ENCODE assay signal across 1 cellular context in genomic region chr13:40667622-40667978, GRCh38.
TF ChIP-seq lines count a peak whose summit lies in the region.

No MANE protein-coding gene starts in this region.

TF ChIP-seq in SK-N-SH, 30 proteins besides CTCF, POLR2A, EP300 and RAD21 (continued from another document):
- no peak for TF ChIP-seq NRF1 (IDR thresholded peaks at IDR 0.05; ENCODE audit: low read depth, low read length)
- no peak for TF ChIP-seq POLR2AphosphoS5 (IDR thresholded peaks at IDR 0.05; ENCODE audit: low read depth, low read length)
- no peak for TF ChIP-seq YY1 (IDR thresholded peaks at IDR 0.05; ENCODE audit: low read depth)
- TF ChIP-seq TCF12 (IDR thresholded peaks at IDR 0.05): no peak
- no peak for TF ChIP-seq CHD2 (IDR thresholded peaks at IDR 0.05; ENCODE audit: low read length, partially characterized antibody)
- TF ChIP-seq PBX3 (IDR thresholded peaks at IDR 0.05): no peak
- no peak for TF ChIP-seq RFX5 (IDR thresholded peaks at IDR 0.05; ENCODE audit: low read length)
- no peak for TF ChIP-seq TEAD4 (IDR thresholded peaks at IDR 0.05; ENCODE audit: borderline replicate concordance, insufficient read depth)
